Comparison of ENCODE assay signal across 9 cellular contexts in the genomic region with DNA sequence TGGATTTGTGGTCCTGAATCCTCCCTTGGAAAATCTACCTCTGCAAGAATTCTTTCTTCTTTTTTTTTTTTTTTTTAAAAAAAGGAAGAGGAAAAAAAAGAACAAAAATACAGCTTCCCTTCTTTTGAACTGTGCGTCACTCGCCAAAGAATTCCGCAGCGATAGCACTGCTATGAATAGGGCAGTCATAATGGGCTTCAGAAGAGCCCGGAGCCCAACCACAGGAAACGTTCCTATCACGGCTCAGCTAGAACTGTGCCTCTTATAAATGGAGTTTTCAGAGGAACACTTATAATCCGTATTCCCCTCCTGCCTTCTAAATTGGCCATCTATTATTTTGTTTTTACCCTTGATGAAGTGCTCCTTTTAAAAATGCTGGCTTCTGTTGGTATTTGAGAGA.
DNase-seq lines count a peak whose midpoint lies in the region; ATAC-seq and TF ChIP-seq lines count a peak whose summit lies in the region.
"Had no signal": no experiment of that assay in that cellular context is flagged by ENCODE, and none has a peak within 500 bp of the region (broad histone marks: within the 10 kb centered on the region; RNA-seq: fewer than 3 reads in every experiment).

No MANE protein-coding gene starts in this region.

- 10 to 17% (median 12%) methylated on average over 8 of the region's 8 CpGs for WGBS in psoas muscle, 3 donors

- DNase-seq in ELF-1 (ENCODE audit: low read depth, low spot score) (peak; percentile 51), Right ventricle myocardium inferior (ENCODE audit: missing footprints) (peak; percentile 84), psoas muscle (peak; percentile 45 to 73), activated gamma-delta T cell treated with Interleukin-2 at 50 U/mL for 16 hours (no peak)
- DNase-seq in activated CD8-positive, alpha-beta T cell treated with anti-CD3 and anti-CD28 coated beads for 36 hours, result peak; percentile 17
- DNase-seq: islet precursor cell had no signal

- peaks cover 22% of the 10 kb centered on the region for H3K4me1 ChIP-seq in psoas muscle

- H3K4me3 Mint-ChIP-seq in activated CD8-positive, alpha-beta T cell treated with anti-CD3 and anti-CD28 coated beads for 36 hours, result no peak overlapping the region

- no peak for ATAC-seq in activated CD8-positive, alpha-beta T cell treated with anti-CD3 and anti-CD28 coated beads for 36 hours
- ATAC-seq in Right ventricle myocardium inferior (peak; percentile 90), psoas muscle (peak in 3 of 4 donors; percentile 51 to 77 (median 59)), GM19328 (IDR thresholded peaks at IDR 0.05; ENCODE audit: unreplicated experiment) (no peak), GM21737 (IDR thresholded peaks at IDR 0.05; ENCODE audit: unreplicated experiment) (no peak), GM21825 (IDR thresholded peaks at IDR 0.05; ENCODE audit: unreplicated experiment) (no peak)

- CTCF ChIA-PET in activated CD8-positive, alpha-beta T cell treated with anti-CD3 and anti-CD28 coated beads for 36 hours (lab: Charles Lee), result interaction anchor here (1.0 kb wide), 1 partner anchor 186 kb away, joined by 3 read pairs; no protein-coding TSS in a partner anchor

- no peak for TF ChIP-seq CTCF in activated CD8-positive, alpha-beta T cell treated with anti-CD3 and anti-CD28 coated beads for 36 hours (IDR thresholded peaks at IDR 0.05)
- TF ChIP-seq CTCF in psoas muscle (IDR thresholded peaks at IDR 0.05), result no peak

- H3K36me3 ChIP-seq in psoas muscle (ENCODE audit: insufficient read depth in 1 of 2, low read depth in 1 of 2), result peaks cover 0 to 31% of the 10 kb centered on the region in 2 donors

- peaks cover 33% of the 10 kb centered on the region for H3K4me1 Mint-ChIP-seq in activated CD8-positive, alpha-beta T cell treated with anti-CD3 and anti-CD28 coated beads for 36 hours (ENCODE audit: low read depth)

- H3K9me3 ChIP-seq in psoas muscle, result no peaks in the 10 kb centered on the region

- peak overlapping the region; percentile 69 for H3K27ac ChIP-seq in psoas muscle

- POLR2A ChIA-PET in activated CD8-positive, alpha-beta T cell treated with anti-CD3 and anti-CD28 coated beads for 36 hours (lab: Charles Lee), result no interaction called here

- no peak overlapping the region for H3K27ac Mint-ChIP-seq in activated CD8-positive, alpha-beta T cell treated with anti-CD3 and anti-CD28 coated beads for 36 hours

- H3K27me3 ChIP-seq in psoas muscle (ENCODE audit: insufficient read depth in 3 of 3, low read length in 2 of 3), result no peaks in the 10 kb centered on the region

- peak overlapping the region; percentile 43 for H3K4me3 ChIP-seq in psoas muscle

- no peaks in the 10 kb centered on the region for H3K36me3 Mint-ChIP-seq in activated CD8-positive, alpha-beta T cell treated with anti-CD3 and anti-CD28 coated beads for 36 hours (ENCODE audit: low read depth)

- intact Hi-C loops in activated CD8-positive, alpha-beta T cell treated with anti-CD3 and anti-CD28 coated beads for 36 hours (cut with micrococcal nuclease), result no loop called here
- intact Hi-C loops in Right ventricle myocardium inferior (cut with DNase I) (loop anchor here (2.0 to 5.0 kb wide), 4 partner anchors 53 to 132 kb away; no protein-coding TSS in a partner anchor), psoas muscle (cut with DNase I) (no loop called here)

- H3K9me3 Mint-ChIP-seq in activated CD8-positive, alpha-beta T cell treated with anti-CD3 and anti-CD28 coated beads for 36 hours, result no peaks in the 10 kb centered on the region

- no peaks in the 10 kb centered on the region for H3K27me3 Mint-ChIP-seq in activated CD8-positive, alpha-beta T cell treated with anti-CD3 and anti-CD28 coated beads for 36 hours

Comparison
In these comparisons a context has a peak if more than half of its experiments do, and no peak if none do; other contexts are left out.
1. ATAC-seq: peak in Right ventricle myocardium inferior (single experiment) and psoas muscle (3 of 4); none in activated CD8-positive, alpha-beta T cell treated with anti-CD3 and anti-CD28 coated beads for 36 hours (single experiment), GM19328 (single experiment), GM21737 (single experiment) and GM21825 (single experiment).